8 cellular contexts compared by ENCODE assay signal in genomic region chr17:68047890-68048542, GRCh38. TPM values are rescaled to one million over a fixed set of nuclear protein-coding genes. Genes with fewer than 3 reads are reported as not detected.
A peak's percentile ranks its signal among the peaks of the same experiment; 100 is the strongest.
DNase-seq lines count a peak whose midpoint lies in the region; ATAC-seq and TF ChIP-seq lines count a peak whose summit lies in the region.
"Not testable (repeated sequence)": the region's sequence is repeated elsewhere in the genome, so short reads cannot be mapped to it uniquely, and the experiment has no call there.

No MANE protein-coding gene starts in this region.

- H3K4me2 ChIP-seq in DND-41 (ENCODE audit: insufficient read depth, low read length), result not testable (repeated sequence)

- H3K36me3 ChIP-seq in DND-41 (ENCODE audit: insufficient read depth, low read length), result peaks cover 49% of the 10 kb centered on the region

- not testable (repeated sequence) for H3K9me3 ChIP-seq in DND-41 (ENCODE audit: insufficient read depth, low read length, severe bottlenecking)

- H3K4me3 ChIP-seq in DND-41 (ENCODE audit: low read depth in 1 of 2, low read length in 2 of 2); fibroblast of villous mesenchyme (ENCODE audit: low read depth, low read length): not testable (repeated sequence)

- not testable (repeated sequence) for H3K9ac ChIP-seq in DND-41 (ENCODE audit: low read depth, low read length)

- not testable (repeated sequence) for DNase-seq in DND-41
- peak; percentile 42 for DNase-seq in NAMALWA (ENCODE audit: low spot score)
- DNase-seq in cerebellum (ENCODE audit: low spot score), result peak; percentile 15
- DNase-seq in fibroblast of villous mesenchyme (ENCODE audit: low read depth), result peak; percentile 72
- peak; percentile 34 for DNase-seq in inferior parietal cortex (ENCODE audit: extremely low spot score)
- peak; percentile 69 for DNase-seq in putamen (ENCODE audit: low spot score)

- peak; percentile 19; the same call in 1 of the 3 replicates for ATAC-seq in DND-41 (ENCODE audit: insufficient read depth, low read depth)
- peak; percentile 10; the same call in 2 of the 3 replicates for ATAC-seq in SK-N-SH treated with all-trans-retinoic acid at 6 μM for 48 hours

- not testable (repeated sequence) for H3K4me1 ChIP-seq in DND-41 (ENCODE audit: insufficient read depth, low read length)

- not testable (repeated sequence) for TF ChIP-seq CTCF in 22Rv1 (IDR thresholded peaks at IDR 0.05); DND-41 (IDR thresholded peaks at IDR 0.05; ENCODE audit: borderline replicate concordance, extremely low read depth, low read length, poor library complexity, severe bottlenecking); fibroblast of villous mesenchyme (IDR thresholded peaks at IDR 0.05; ENCODE audit: insufficient read depth, low read depth, low read length)

- H2AFZ ChIP-seq in DND-41 (ENCODE audit: low read depth, low read length), result not testable (repeated sequence)

- H3K27me3 ChIP-seq in DND-41 (ENCODE audit: insufficient read depth, low read length, poor library complexity), result not testable (repeated sequence)

- H3K79me2 ChIP-seq in DND-41 (ENCODE audit: insufficient read depth, low read length), result not testable (repeated sequence)

- not testable (repeated sequence) for H4K20me1 ChIP-seq in DND-41 (ENCODE audit: insufficient read depth, low read length)

- peak overlapping the region; percentile 17; the same call in 1 of the 2 replicates for H3K27ac ChIP-seq in 22Rv1
- H3K27ac ChIP-seq in DND-41 (ENCODE audit: low read length), result not testable (repeated sequence)

RNA-seq across cellular contexts. Expression of gene KPNA2, which starts 12.5 kb away (rescaled TPM):
- total RNA-seq in cerebellum (39.7 TPM), fibroblast of villous mesenchyme (115 and 229 TPM in 2 replicates)

RNA-seq across cellular contexts. Expression of gene C17orf58, which starts 51.7 kb away (rescaled TPM):
- total RNA-seq in cerebellum, result 17.0 TPM
- total RNA-seq in fibroblast of villous mesenchyme, result 10.6 and 12.5 TPM in 2 replicates
